Comparison of ENCODE assay signal across 8 cellular contexts in the genomic region with DNA sequence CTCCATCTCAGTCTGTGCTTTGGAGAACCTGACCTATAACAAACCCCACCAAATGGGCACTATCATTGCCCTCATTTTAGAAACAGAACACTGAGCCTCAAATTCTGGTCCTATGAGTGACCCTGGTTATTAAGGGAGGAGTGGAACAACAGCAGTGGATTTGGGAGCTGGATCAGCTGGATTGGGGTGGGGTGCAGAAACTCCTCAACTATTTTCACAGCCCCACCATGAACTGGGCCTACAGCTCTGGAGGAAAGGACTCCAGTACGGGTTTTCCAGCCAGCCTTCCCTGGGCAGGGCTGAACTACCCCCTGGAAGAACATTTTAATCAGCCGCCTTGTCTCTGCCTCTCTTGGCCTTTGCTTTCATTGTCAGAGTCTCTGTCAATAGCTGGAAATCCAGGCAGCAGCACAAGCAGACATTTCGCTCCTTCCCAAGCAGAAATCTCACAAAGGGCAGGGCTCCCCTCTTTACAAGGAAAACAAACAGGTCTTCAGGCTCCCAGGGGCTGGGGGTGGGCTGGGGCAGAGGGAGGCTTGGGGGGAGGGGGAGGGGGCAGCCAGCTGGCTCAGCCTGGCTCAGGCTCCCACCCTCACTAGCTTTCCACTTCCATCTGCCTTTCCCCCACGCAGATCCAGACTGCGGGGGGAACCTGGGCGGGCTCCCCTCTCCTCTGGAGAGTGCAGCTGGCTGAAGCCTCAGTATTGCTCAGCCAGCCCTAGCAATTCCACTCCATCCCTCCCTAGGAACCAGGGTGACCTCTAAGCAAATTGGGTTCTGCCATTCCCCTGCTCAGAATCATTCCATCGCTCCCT. TPM values are rescaled to one million over a fixed set of nuclear protein-coding genes. Genes with fewer than 3 reads are reported as not detected.
A peak's percentile ranks its signal among the peaks of the same experiment; 100 is the strongest.
DNase-seq lines count a peak whose midpoint lies in the region; ATAC-seq, FAIRE-seq and TF ChIP-seq lines count a peak whose summit lies in the region.

No MANE protein-coding gene starts in this region.

- TF ChIP-seq EP300 in GM12878 (IDR thresholded peaks at IDR 0.05; ENCODE audit: borderline replicate concordance in 1 of 2, control insufficient read depth in 1 of 2, low read depth in 2 of 2, low read length in 2 of 2), result no peak

- no peaks in the 10 kb centered on the region for H3K79me2 ChIP-seq in GM12878 (ENCODE audit: control insufficient read depth, insufficient read depth, low read length)

- POLR2A ChIA-PET in GM12878 (lab: Charles Lee), result no interaction called here

- H3K36me3 ChIP-seq in GM12878 (ENCODE audit: control insufficient read depth in 2 of 2, insufficient read depth in 2 of 2, low read length in 1 of 2), result no peaks in the 10 kb centered on the region
- H3K36me3 ChIP-seq in iPS-15b (ENCODE audit: control insufficient read depth, insufficient read depth, low read length), result no peaks in the 10 kb centered on the region

- no peak overlapping the region for H3K4me2 ChIP-seq in GM12878 (ENCODE audit: control insufficient read depth, insufficient read depth)

- no peak for TF ChIP-seq CTCF in GM12878 (IDR thresholded peaks at IDR 0.05 in 2 of 3, conservative IDR thresholded peaks at IDR 0.05 in 1 of 3; ENCODE audit: control insufficient read depth in 2 of 3, extremely low read depth in 1 of 3, insufficient read depth in 1 of 3, low read depth in 3 of 3, low read length in 3 of 3)

- ATAC-seq in GM12878 (peak; percentile 42; the same call in 2 of the 3 replicates), GM21515 (IDR thresholded peaks at IDR 0.05; ENCODE audit: unreplicated experiment) (no peak), GM21529 (IDR thresholded peaks at IDR 0.05; ENCODE audit: unreplicated experiment) (no peak)

- RAD21 ChIA-PET in GM12878 (lab: Charles Lee; ENCODE audit: unreplicated experiment), result interaction anchor here (0.5 to 1.1 kb wide), 3 partner anchors 10 to 155 kb away, joined by 3 to 4 read pairs (median 3); no protein-coding TSS in a partner anchor

- H3K27ac ChIP-seq in GM12878 (ENCODE audit: control insufficient read depth, insufficient read depth) (no peak overlapping the region), skin epidermis (peak overlapping the region in 17 of 21 experiments; percentile 16 to 82 (median 65))

- in situ Hi-C loops in GM12878 (cut with MboI), result no loop called here

- H3K9me3 ChIP-seq in GM12878 (replicated peaks; ENCODE audit: control insufficient read depth, insufficient read depth, low read length) (no peaks in the 10 kb centered on the region), iPS-15b (ENCODE audit: control insufficient read depth, insufficient read depth, low read length) (no peaks in the 10 kb centered on the region)

- FAIRE-seq in GM12878 (lab: Jason Lieb, UNC), result no peak

- H4K20me1 ChIP-seq in GM12878 (ENCODE audit: control insufficient read depth, insufficient read depth), result no peaks in the 10 kb centered on the region

- H3K27me3 ChIP-seq in GM12878 (replicated peaks in 1 of 2; ENCODE audit: control insufficient read depth in 2 of 2, insufficient read depth in 2 of 2, low read length in 1 of 2) (0 out of 4 replicates have a peak, but pooled peaks cover 0 to 1% of the 10 kb centered on the region in 2 experiments), iPS-15b (ENCODE audit: control insufficient read depth, insufficient read depth, low read length) (peaks cover 15% of the 10 kb centered on the region)

- H2AFZ ChIP-seq in GM12878 (ENCODE audit: control insufficient read depth, low read depth, low read length), result no peak overlapping the region

- SMC1A ChIA-PET in GM12878 (lab: Charles Lee; ENCODE audit: uncharacterized antibody, unreplicated experiment), result interaction anchor here (0.9 to 1.1 kb wide), 2 partner anchors 12 to 23 kb away, joined by 3 read pairs; no protein-coding TSS in a partner anchor

- BruUV-seq in GM12878 (replicated peaks; lab: Mats Ljungman, UMichigan), result no TSS peak

- H3K4me3 ChIP-seq in GM12878 (no peak overlapping the region), iPS-15b (ENCODE audit: low read depth, low read length) (peak overlapping the region; percentile 33), skin epidermis (no peak overlapping the region)

- DNase-seq in GM03348 (ENCODE audit: low spot score), result peak; percentile 79
- peak; percentile 97 for DNase-seq in NCI-H2171 treated with DMSO at 0.1 percent for 48 hours (lab: John Stamatoyannopoulos, UW)
- no peak for DNase-seq in GM12878 (ENCODE audit: low read depth, low spot score)
- no peak for DNase-seq in cortex of kidney (lab: John Stamatoyannopoulos, UW)

- no peak overlapping the region for H3K9ac ChIP-seq in GM12878 (ENCODE audit: control insufficient read depth, insufficient read depth, low read length)
- H3K9ac ChIP-seq in iPS-15b (ENCODE audit: low read depth, low read length), result no peak overlapping the region

- 62% methylated on average over 7 of the region's 7 CpGs for WGBS in GM12878 (ENCODE audit: insufficient coverage, insufficient replicate concordance, low lambda C conversion rate, missing lambda C conversion rate)

- H3K4me1 ChIP-seq in GM12878 (ENCODE audit: control insufficient read depth, insufficient read depth, low read length) (peaks cover 9% of the 10 kb centered on the region; the same call in 1 of the 2 replicates), iPS-15b (ENCODE audit: control insufficient read depth, insufficient read depth, low read length) (peaks cover 13% of the 10 kb centered on the region)

- CTCF ChIA-PET in GM12878 (lab: Yijun Ruan, JAX), result no interaction called here

- intact Hi-C loops in GM12878 (cut with micrococcal nuclease; ENCODE audit: unreplicated experiment), result no loop called here

- TF ChIP-seq POLR2A in GM12878 (IDR thresholded peaks at IDR 0.05; ENCODE audit: low read depth, low read length), result no peak

- TF ChIP-seq RAD21 in GM12878 (IDR thresholded peaks at IDR 0.05; ENCODE audit: insufficient read depth, low read depth, low read length), result no peak

TF ChIP-seq in GM12878, 131 proteins besides CTCF, POLR2A, EP300 and RAD21:
- peak; percentile 37 for TF ChIP-seq SP1 (IDR thresholded peaks at IDR 0.05; ENCODE audit: low read depth, low read length)
- no peak for TF ChIP-seq NR2C2 (IDR thresholded peaks at IDR 0.05; ENCODE audit: borderline replicate concordance, control insufficient read depth, insufficient read length, low read depth)
TF ChIP-seq in GM12878: peak in this region for 1.

RNA-seq across cellular contexts. Expression of a gene that starts 13.7 kb away (rescaled TPM):
- 56.1 and 56.3 TPM in 2 replicates for total RNA-seq in GM12878 (2013; cell fraction: nucleolus; rRNA removed)
- total RNA-seq in GM12878 (2014; rRNA removed) (20.3 and 21.9 TPM in 2 replicates), GM12878 (2014; rRNA removed; fragmentation: Illumina TruSeq; extraction: Trizol) (8.7 and 9.2 TPM in 2 replicates), GM12878 (2021) (56.3 and 65.5 TPM in 2 replicates)
- polyA plus RNA-seq in GM12878 (2011; ENCODE audit: low read depth), result 34.4 TPM
- polyA plus RNA-seq in GM12878 (2011; rRNA removed) (5.3 and 8.7 TPM in 2 replicates), GM12878 (2014; fragmentation: Illumina TruSeq; extraction: Trizol) (4.6 and 9.7 TPM in 2 replicates), GM12878 (2014; fragmentation: Nextera tagmentation; extraction: Ambion mirVana) (1 to 10 TPM; 1.2 to 2.2 TPM), GM12878 (2014; rRNA removed) (23.6 and 28.3 TPM in 2 replicates), GM12878 (2016; fragmentation: Nextera tagmentation; extraction: Ambion mirVana) (10 to 100 TPM in 1 of 2 experiments, 1 to 10 TPM in 1; 9.6 to 10.0 TPM)
- polyA plus RNA-seq in GM12878 (2011; cell fraction: cytosol; rRNA removed), result 12.5 and 15.1 TPM in 2 replicates
- 58.8 and 68.9 TPM in 2 replicates for polyA plus RNA-seq in GM12878 (2011; cell fraction: nucleus; rRNA removed)
- polyA plus RNA-seq in GM12878 (2012), result 27.1 and 45.9 TPM in 2 replicates
- polyA minus RNA-seq in GM12878 (2011; rRNA and poly(A)+ RNA removed), result 35.7 and 39.9 TPM in 2 replicates
- 14.1 and 25.1 TPM in 2 replicates for polyA minus RNA-seq in GM12878 (2011; cell fraction: cytosol; rRNA and poly(A)+ RNA removed)
- 34.3 and 66.5 TPM in 2 replicates for polyA minus RNA-seq in GM12878 (2011; cell fraction: nucleus; rRNA and poly(A)+ RNA removed)

Comparison
In these comparisons a context has a peak if more than half of its experiments do, and no peak if none do; other contexts are left out.
1. DNase-seq: peak in GM03348 (single experiment) and NCI-H2171 treated with DMSO at 0.1 percent for 48 hours (single experiment); none in GM12878 (single experiment) and cortex of kidney (single experiment).